In genomic region chr2:59184281-59185020, GRCh38 we compare ENCODE assay signal across 17 cellular contexts.
A peak's percentile ranks its signal among the peaks of the same experiment; 100 is the strongest.
DNase-seq lines count a peak whose midpoint lies in the region; ATAC-seq, FAIRE-seq and TF ChIP-seq lines count a peak whose summit lies in the region.
"Had no signal": no experiment of that assay in that cellular context is flagged by ENCODE, and none has a peak within 500 bp of the region (broad histone marks: within the 10 kb centered on the region; RNA-seq: fewer than 3 reads in every experiment).

No MANE protein-coding gene starts in this region.

- H3K36me3 ChIP-seq in Loucy (ENCODE audit: insufficient read depth, low read length), result no peaks in the 10 kb centered on the region
- H3K36me3 ChIP-seq in mesendoderm (ENCODE audit: control insufficient read depth, insufficient read depth, low read length), result no peaks in the 10 kb centered on the region
- H3K36me3 ChIP-seq: cardiac muscle cell, upper lobe of left lung had no signal

- intact Hi-C loops in activated CD4-positive, alpha-beta memory T cell treated with anti-CD3 and anti-CD28 coated beads for 36 hours (cut with micrococcal nuclease), result no loop called here

- no peak for FAIRE-seq in A549 (lab: Jason Lieb, UNC)

- no peaks in the 10 kb centered on the region for H3K9me3 Mint-ChIP-seq in activated CD4-positive, alpha-beta memory T cell treated with anti-CD3 and anti-CD28 coated beads for 36 hours
- H3K9me3 Mint-ChIP-seq: activated T-helper 1 cell treated with anti-CD3 and anti-CD28 coated beads, Interleukin-12 subunit alpha, Interleukin-12 subunit beta, Interleukin-2, Interleukin-4 antibody, amounts not matched to agents 30 ng/mL and 10 ng/mL and 1 ng/mL, durations not matched to agents 14 hours and 24 hours and 36 hours; WTC11 had no signal

- H3K4me2 ChIP-seq in A549, result peak overlapping the region; percentile 28; the same call in 2 of the 3 replicates
- H3K4me2 ChIP-seq in Loucy (ENCODE audit: low read depth, low read length, poor library complexity, severe bottlenecking), result no peak overlapping the region
- H3K4me2 ChIP-seq in mesendoderm (ENCODE audit: low read length), result no peak overlapping the region

- ATAC-seq in A549 (no peak), HG02870 (IDR thresholded peaks at IDR 0.05; ENCODE audit: unreplicated experiment) (no peak)
- ATAC-seq: HCT116, natural killer cell, Right ventricle myocardium inferior, WTC11 had no signal

- TF ChIP-seq CTCF in A549 (IDR thresholded peaks at IDR 0.05) (no peak), Loucy (conservative IDR thresholded peaks at IDR 0.05; ENCODE audit: low read length) (no peak)

- H2BK5ac ChIP-seq in mesendoderm (ENCODE audit: low read length), result no peak overlapping the region

- POLR2A ChIA-PET in A549 (lab: Yijun Ruan, JAX), result no interaction called here
- POLR2A ChIA-PET in activated CD4-positive, alpha-beta memory T cell treated with anti-CD3 and anti-CD28 coated beads for 36 hours (lab: Charles Lee), result no interaction called here

- no peak overlapping the region for H2BK15ac ChIP-seq in mesendoderm (replicated peaks; ENCODE audit: low read depth)

- H3K9me2 ChIP-seq in Loucy (replicated peaks; ENCODE audit: low read depth, low read length), result no peaks in the 10 kb centered on the region

- H3K27me3 ChIP-seq in Loucy (ENCODE audit: insufficient read depth, low read length, poor library complexity, severe bottlenecking) (no peaks in the 10 kb centered on the region), mesendoderm (ENCODE audit: insufficient read depth, low read length, poor library complexity) (no peaks in the 10 kb centered on the region)
- H3K27me3 ChIP-seq: cardiac muscle cell, upper lobe of left lung had no signal

- no peak overlapping the region for H3K23ac ChIP-seq in mesendoderm (ENCODE audit: low read length)

- H3K4me1 Mint-ChIP-seq in activated CD4-positive, alpha-beta memory T cell treated with anti-CD3 and anti-CD28 coated beads for 36 hours (ENCODE audit: low read depth), result no peaks in the 10 kb centered on the region
- H3K4me1 Mint-ChIP-seq: natural killer cell had no signal

- H2BK120ac ChIP-seq in mesendoderm (ENCODE audit: low read depth, low read length), result no peak overlapping the region

- no peaks in the 10 kb centered on the region for H3K79me2 ChIP-seq in Loucy (ENCODE audit: insufficient read depth, low read length)
- H3K79me2 ChIP-seq in mesendoderm (ENCODE audit: control insufficient read depth, insufficient read depth, low read length), result no peaks in the 10 kb centered on the region

- H3K4me3 Mint-ChIP-seq in activated CD4-positive, alpha-beta memory T cell treated with anti-CD3 and anti-CD28 coated beads for 36 hours, result no peak overlapping the region
- H3K4me3 Mint-ChIP-seq: activated T-helper 1 cell treated with anti-CD3 and anti-CD28 coated beads, Interleukin-12 subunit alpha, Interleukin-12 subunit beta, Interleukin-2, Interleukin-4 antibody, amounts not matched to agents 30 ng/mL and 10 ng/mL and 1 ng/mL, durations not matched to agents 14 hours and 24 hours and 36 hours; natural killer cell; WTC11 had no signal

- H3K4me1 ChIP-seq in A549, result 0 out of 3 replicates have a peak, but pooled peaks cover 3% of the 10 kb centered on the region
- no peaks in the 10 kb centered on the region for H3K4me1 ChIP-seq in Loucy (ENCODE audit: insufficient read depth, low read length, poor library complexity, severe bottlenecking)
- peaks cover 2% of the 10 kb centered on the region for H3K4me1 ChIP-seq in mesendoderm (ENCODE audit: control insufficient read depth, low read depth, low read length)
- H3K4me1 ChIP-seq: upper lobe of left lung had no signal

- H4K5ac ChIP-seq in mesendoderm (ENCODE audit: low read length), result no peak overlapping the region

- no peak overlapping the region for H4K8ac ChIP-seq in mesendoderm (ENCODE audit: low read depth, low read length)

- H3K4me3 ChIP-seq in A549 (no peak overlapping the region), Loucy (ENCODE audit: low read length, poor library complexity, severe bottlenecking) (no peak overlapping the region), mesendoderm (ENCODE audit: low read length) (no peak overlapping the region)
- H3K4me3 ChIP-seq: cardiac muscle cell, upper lobe of left lung had no signal

- no peaks in the 10 kb centered on the region for H3K36me3 Mint-ChIP-seq in activated CD4-positive, alpha-beta memory T cell treated with anti-CD3 and anti-CD28 coated beads for 36 hours
- H3K36me3 Mint-ChIP-seq: natural killer cell, WTC11 had no signal

- H3K18ac ChIP-seq in mesendoderm (ENCODE audit: low read length), result peak overlapping the region; percentile 68

- no peak overlapping the region for H3K27ac Mint-ChIP-seq in activated CD4-positive, alpha-beta memory T cell treated with anti-CD3 and anti-CD28 coated beads for 36 hours
- H3K27ac Mint-ChIP-seq: activated T-helper 1 cell treated with anti-CD3 and anti-CD28 coated beads, Interleukin-12 subunit alpha, Interleukin-12 subunit beta, Interleukin-2, Interleukin-4 antibody, amounts not matched to agents 30 ng/mL and 10 ng/mL and 1 ng/mL, durations not matched to agents 14 hours and 24 hours and 36 hours; natural killer cell; WTC11 had no signal

- TF ChIP-seq RAD21 in A549 (conservative IDR thresholded peaks at IDR 0.05 in 1 of 2, IDR thresholded peaks at IDR 0.05 in 1 of 2), result no peak

- no peaks in the 10 kb centered on the region for H3K79me1 ChIP-seq in mesendoderm (ENCODE audit: low read length)

- peaks cover 1% of the 10 kb centered on the region for H3K27me3 Mint-ChIP-seq in activated CD4-positive, alpha-beta memory T cell treated with anti-CD3 and anti-CD28 coated beads for 36 hours

- H2AFZ ChIP-seq in Loucy (ENCODE audit: low read length), result peak overlapping the region; percentile 72; the same call in 1 of the 2 replicates

- TF ChIP-seq POLR2A in A549 (IDR thresholded peaks at IDR 0.05; ENCODE audit: low read length), result no peak

- no peak overlapping the region for H3K56ac ChIP-seq in mesendoderm (ENCODE audit: low read length)

- 18% methylated on average over 6 of the region's 6 CpGs for WGBS in A549 (ENCODE audit: missing lambda C conversion rate)
- WGBS in mesendoderm (ENCODE audit: extremely low coverage, insufficient coverage, low lambda C conversion rate), result 100% methylated on average over 1 of the region's 6 CpGs

- no peak overlapping the region for H3K27ac ChIP-seq in A549
- no peak overlapping the region for H3K27ac ChIP-seq in mesendoderm (ENCODE audit: low read depth, low read length)
- H3K27ac ChIP-seq: cardiac muscle cell, upper lobe of left lung had no signal

- no peaks in the 10 kb centered on the region for H3K9me3 ChIP-seq in A549
- no peaks in the 10 kb centered on the region for H3K9me3 ChIP-seq in Loucy (ENCODE audit: insufficient read depth, low read depth, low read length)
- H3K9me3 ChIP-seq: upper lobe of left lung had no signal

- H3K9ac ChIP-seq in Loucy (ENCODE audit: low read depth, low read length, poor library complexity, severe bottlenecking) (no peak overlapping the region), mesendoderm (ENCODE audit: low read length) (no peak overlapping the region)

- H4K20me1 ChIP-seq in Loucy (ENCODE audit: insufficient read depth, low read length, poor library complexity, severe bottlenecking), result no peaks in the 10 kb centered on the region

- CTCF ChIA-PET in A549 (lab: Yijun Ruan, JAX), result interaction anchor here (0.7 kb wide), 1 partner anchor 1633 kb away, joined by 4 read pairs; no protein-coding TSS in a partner anchor
- CTCF ChIA-PET in activated CD4-positive, alpha-beta memory T cell treated with anti-CD3 and anti-CD28 coated beads for 36 hours (lab: Charles Lee), result no interaction called here

- DNase-seq in A549 (ENCODE audit: low read depth in 1 of 2, low spot score in 1 of 2), result no peak
- DNase-seq in astrocyte of the hippocampus (ENCODE audit: low read depth, low spot score), result peak; percentile 20
- DNase-seq in mesendoderm, result no peak
- DNase-seq in activated CD4-positive, alpha-beta memory T cell treated with anti-CD3 and anti-CD28 coated beads for 36 hours, result no peak
- no peak for DNase-seq in RPMI8226
- no peak for DNase-seq in NCI-H2107 (lab: John Stamatoyannopoulos, UW)
- DNase-seq: islet precursor cell, natural killer cell, NCI-H345, upper lobe of left lung had no signal

- TF ChIP-seq EP300 in A549 (IDR thresholded peaks at IDR 0.05), result no peak

- no peak overlapping the region for H3K4ac ChIP-seq in mesendoderm (ENCODE audit: low read depth, low read length)

- no peaks in the 10 kb centered on the region for H3F3A ChIP-seq in Loucy (ENCODE audit: low read depth)

- H2AK5ac ChIP-seq in mesendoderm (ENCODE audit: low read length), result no peak overlapping the region

TF ChIP-seq in A549, 52 proteins besides CTCF, POLR2A, EP300 and RAD21 (continues in another document):
- TF ChIP-seq ZSCAN20 (CRISPR knock-in tag; IDR thresholded peaks at IDR 0.05) (no peak), GATA3 (IDR thresholded peaks at IDR 0.05; ENCODE audit: borderline replicate concordance) (no peak), SMC3 (IDR thresholded peaks at IDR 0.05) (no peak), ZC3H11A (IDR thresholded peaks at IDR 0.05) (no peak), SREBF2 (IDR thresholded peaks at IDR 0.05) (no peak), MYC (IDR thresholded peaks at IDR 0.05; ENCODE audit: borderline replicate concordance, low read length) (no peak), BCL3 (IDR thresholded peaks at IDR 0.05) (no peak), NPAS2 (CRISPR knock-in tag; IDR thresholded peaks at IDR 0.05; ENCODE audit: borderline replicate concordance) (no peak), JUN (IDR thresholded peaks at IDR 0.05) (no peak), ATOH8 (CRISPR knock-in tag; IDR thresholded peaks at IDR 0.05; ENCODE audit: low read depth) (no peak), CBX8 (IDR thresholded peaks at IDR 0.05) (no peak), CBX2 (IDR thresholded peaks at IDR 0.05; ENCODE audit: borderline replicate concordance, low read depth) (no peak), ZFP36 (IDR thresholded peaks at IDR 0.05; ENCODE audit: borderline replicate concordance, partially characterized antibody) (no peak)
